27 cellular contexts compared by ENCODE assay signal in the genomic region with DNA sequence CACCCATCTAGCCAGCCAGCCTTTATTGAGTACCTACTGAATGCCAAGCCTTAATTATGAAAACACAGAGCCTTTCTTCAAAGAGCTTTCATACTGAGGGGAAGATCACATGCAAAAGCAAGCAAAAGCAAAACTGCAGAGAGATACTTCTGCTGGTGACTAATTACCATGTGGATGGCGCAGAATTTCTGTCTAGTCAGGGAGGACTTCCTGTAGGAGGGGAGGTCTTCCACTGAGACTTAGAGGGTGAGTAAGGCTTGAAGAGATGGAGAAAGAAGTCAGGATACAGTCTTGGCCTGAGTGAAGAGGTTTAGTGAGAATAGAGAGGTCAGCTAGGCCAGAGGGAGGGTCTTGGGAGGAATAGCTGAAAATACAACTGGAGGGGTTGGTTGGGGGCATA. TPM values are rescaled to one million over a fixed set of nuclear protein-coding genes. Genes with fewer than 3 reads are reported as not detected.
A peak's percentile ranks its signal among the peaks of the same experiment; 100 is the strongest.
DNase-seq lines count a peak whose midpoint lies in the region; ATAC-seq lines count a peak whose summit lies in the region.
"Had no signal": no experiment of that assay in that cellular context is flagged by ENCODE, and none has a peak within 500 bp of the region (broad histone marks: within the 10 kb centered on the region; RNA-seq: fewer than 3 reads in every experiment).

No MANE protein-coding gene starts in this region.

- no peak overlapping the region for H3K4me3 Mint-ChIP-seq in activated T-cell treated with anti-CD3 and anti-CD28 coated beads, Interleukin-2, amount 50 U/mL, for 4 hours
- no peak overlapping the region for H3K4me3 Mint-ChIP-seq in activated T-helper 1 cell treated with anti-CD3 and anti-CD28 coated beads, Interleukin-12 subunit alpha, Interleukin-12 subunit beta, Interleukin-2, Interleukin-4 antibody, amounts not matched to agents 30 ng/mL and 10 ng/mL and 1 ng/mL, durations not matched to agents 14 hours and 24 hours and 36 hours

- no peak for DNase-seq in activated T-cell treated with anti-CD3 and anti-CD28 coated beads, Interleukin-2, amount 50 U/mL, for 4 hours
- DNase-seq in activated T-cell treated with anti-CD3 and anti-CD28 coated beads, Interleukin-2, amount 50 U/mL, for 48 hours = no peak
- DNase-seq in EL = peak; percentile 28
- DNase-seq in activated T-helper 1 cell treated with anti-CD3 and anti-CD28 coated beads, Interleukin-12 subunit alpha, Interleukin-12 subunit beta, Interleukin-2, Interleukin-4 antibody, amounts not matched to agents 30 ng/mL and 10 ng/mL and 1 ng/mL, durations not matched to agents 14 hours and 24 hours and 36 hours (ENCODE audit: low spot score) = no peak
- no peak for DNase-seq in mesendoderm
- DNase-seq in superior temporal gyrus (ENCODE audit: extremely low spot score) = no peak
- DNase-seq: ACHN; activated CD4-positive, CD25-positive, alpha-beta regulatory T cell treated with anti-CD3 and anti-CD28 coated beads, Interleukin-2, amount 50 U/mL, for 72 hours; BE2C; Caco-2; effector memory CD4-positive, alpha-beta T cell; GF-D8; HCEC 1CT; heart left ventricle; NCI-H1105 treated with DMSO at 0.1 percent for 48 hours; NCI-H2081 treated with DMSO at 0.1 percent for 48 hours; NCI-H226; posterior cingulate gyrus; right cardiac atrium; spleen; stimulated activated CD4-positive, alpha-beta T cell treated with anti-CD3 and anti-CD28 coated beads, Interleukin-2, amount 100 ng/mL, for 48 hours; testis had no signal

- peak overlapping the region; percentile 43 for H3K18ac ChIP-seq in mesendoderm (ENCODE audit: low read length)

- H2AK5ac ChIP-seq in mesendoderm (ENCODE audit: low read length) = no peak overlapping the region

- WGBS in mesendoderm (ENCODE audit: extremely low coverage, insufficient coverage, low lambda C conversion rate) = no CpG with 5 or more reads among the region's 1 CpG

- H3K36me3 ChIP-seq in mesendoderm (ENCODE audit: control insufficient read depth, insufficient read depth, low read length) = no peaks in the 10 kb centered on the region
- H3K36me3 ChIP-seq: BE2C, heart left ventricle, spleen had no signal

- H4K5ac ChIP-seq in mesendoderm (ENCODE audit: low read length) = no peak overlapping the region

- H3K79me1 ChIP-seq in mesendoderm (ENCODE audit: low read length) = no peaks in the 10 kb centered on the region

- peak; percentile 47 to 61 for ATAC-seq in activated T-cell treated with anti-CD3 and anti-CD28 coated beads, Interleukin-2, amount 50 U/mL, for 4 hours
- ATAC-seq in GM18907 (IDR thresholded peaks at IDR 0.05; ENCODE audit: unreplicated experiment) = no peak
- ATAC-seq in HG03378 (IDR thresholded peaks at IDR 0.05; ENCODE audit: unreplicated experiment) = no peak
- ATAC-seq: heart left ventricle, right cardiac atrium had no signal

- peaks cover 2% of the 10 kb centered on the region for H3K4me1 ChIP-seq in mesendoderm (ENCODE audit: control insufficient read depth, low read depth, low read length)
- H3K4me1 ChIP-seq: BE2C, Caco-2 had no signal

- H3K27me3 ChIP-seq in mesendoderm (ENCODE audit: insufficient read depth, low read length, poor library complexity) = no peaks in the 10 kb centered on the region
- H3K27me3 ChIP-seq: BE2C, testis had no signal

- H3K27ac Mint-ChIP-seq in activated T-helper 1 cell treated with anti-CD3 and anti-CD28 coated beads, Interleukin-12 subunit alpha, Interleukin-12 subunit beta, Interleukin-2, Interleukin-4 antibody, amounts not matched to agents 30 ng/mL and 10 ng/mL and 1 ng/mL, durations not matched to agents 14 hours and 24 hours and 36 hours = peak overlapping the region; percentile 45

- H2BK120ac ChIP-seq in mesendoderm (ENCODE audit: low read depth, low read length) = no peak overlapping the region

- H3K4me3 ChIP-seq in mesendoderm (ENCODE audit: low read length) = no peak overlapping the region
- H3K4me3 ChIP-seq: heart left ventricle, SK-N-MC, spleen, testis had no signal

- H4K8ac ChIP-seq in mesendoderm (ENCODE audit: low read depth, low read length) = no peak overlapping the region

- H2BK5ac ChIP-seq in mesendoderm (ENCODE audit: low read length) = no peak overlapping the region

- intact Hi-C loops in activated T-helper 1 cell treated with anti-CD3 and anti-CD28 coated beads, Interleukin-12 subunit alpha, Interleukin-12 subunit beta, Interleukin-2, Interleukin-4 antibody, amounts not matched to agents 30 ng/mL and 10 ng/mL and 1 ng/mL, durations not matched to agents 14 hours and 24 hours and 36 hours (cut with micrococcal nuclease) = loop anchor here (1.0 to 10.0 kb wide), 5 partner anchors 60 to 1014 kb away; no protein-coding TSS in a partner anchor

- H3K56ac ChIP-seq in mesendoderm (ENCODE audit: low read length) = no peak overlapping the region

- H3K4me2 ChIP-seq in mesendoderm (ENCODE audit: low read length) = no peak overlapping the region

- no peak overlapping the region for H3K27ac ChIP-seq in mesendoderm (ENCODE audit: low read depth, low read length)
- H3K27ac ChIP-seq: SK-N-MC, spleen, testis had no signal

- no peaks in the 10 kb centered on the region for H3K79me2 ChIP-seq in mesendoderm (ENCODE audit: control insufficient read depth, insufficient read depth, low read length)

- H2BK15ac ChIP-seq in mesendoderm (replicated peaks; ENCODE audit: low read depth) = no peak overlapping the region

- H3K36me3 Mint-ChIP-seq in activated T-cell treated with anti-CD3 and anti-CD28 coated beads, Interleukin-2, amount 50 U/mL, for 4 hours (ENCODE audit: insufficient read depth) = no peaks in the 10 kb centered on the region
- no peaks in the 10 kb centered on the region for H3K36me3 Mint-ChIP-seq in activated T-helper 1 cell treated with anti-CD3 and anti-CD28 coated beads, Interleukin-12 subunit alpha, Interleukin-12 subunit beta, Interleukin-2, Interleukin-4 antibody, amounts not matched to agents 30 ng/mL and 10 ng/mL and 1 ng/mL, durations not matched to agents 14 hours and 24 hours and 36 hours (ENCODE audit: low read depth)

- no peak overlapping the region for H3K9ac ChIP-seq in mesendoderm (ENCODE audit: low read length)

- no peak overlapping the region for H3K4ac ChIP-seq in mesendoderm (ENCODE audit: low read depth, low read length)

- peaks cover 29% of the 10 kb centered on the region for H3K27me3 Mint-ChIP-seq in activated T-cell treated with anti-CD3 and anti-CD28 coated beads, Interleukin-2, amount 50 U/mL, for 4 hours (ENCODE audit: low read depth)
- peaks cover 19% of the 10 kb centered on the region for H3K27me3 Mint-ChIP-seq in activated T-helper 1 cell treated with anti-CD3 and anti-CD28 coated beads, Interleukin-12 subunit alpha, Interleukin-12 subunit beta, Interleukin-2, Interleukin-4 antibody, amounts not matched to agents 30 ng/mL and 10 ng/mL and 1 ng/mL, durations not matched to agents 14 hours and 24 hours and 36 hours (ENCODE audit: insufficient read depth)

- no peak overlapping the region for H3K23ac ChIP-seq in mesendoderm (ENCODE audit: low read length)

- H3K9me3 Mint-ChIP-seq in activated T-cell treated with anti-CD3 and anti-CD28 coated beads, Interleukin-2, amount 50 U/mL, for 4 hours = no peaks in the 10 kb centered on the region
- no peaks in the 10 kb centered on the region for H3K9me3 Mint-ChIP-seq in activated T-helper 1 cell treated with anti-CD3 and anti-CD28 coated beads, Interleukin-12 subunit alpha, Interleukin-12 subunit beta, Interleukin-2, Interleukin-4 antibody, amounts not matched to agents 30 ng/mL and 10 ng/mL and 1 ng/mL, durations not matched to agents 14 hours and 24 hours and 36 hours

- H3K4me1 Mint-ChIP-seq in activated T-cell treated with anti-CD3 and anti-CD28 coated beads, Interleukin-2, amount 50 U/mL, for 4 hours (ENCODE audit: low read depth) = peaks cover 4% of the 10 kb centered on the region
- peaks cover 18% of the 10 kb centered on the region for H3K4me1 Mint-ChIP-seq in activated T-helper 1 cell treated with anti-CD3 and anti-CD28 coated beads, Interleukin-12 subunit alpha, Interleukin-12 subunit beta, Interleukin-2, Interleukin-4 antibody, amounts not matched to agents 30 ng/mL and 10 ng/mL and 1 ng/mL, durations not matched to agents 14 hours and 24 hours and 36 hours (ENCODE audit: low read depth)

RNA-seq across cellular contexts. Expression of gene CCL2, which starts 53.9 kb away (rescaled TPM):
- total RNA-seq in activated T-cell treated with anti-CD3 and anti-CD28 coated beads, Interleukin-2, amount 50 U/mL, for 4 hours = 1 to 10 TPM in 2 of 3 donors, under 1 TPM in 1; 0.37 to 3.1 (median 1.3) TPM
- total RNA-seq in activated T-helper 1 cell treated with anti-CD3 and anti-CD28 coated beads, Interleukin-12 subunit alpha, Interleukin-12 subunit beta, Interleukin-2, Interleukin-4 antibody, amounts not matched to agents 30 ng/mL and 10 ng/mL and 1 ng/mL, durations not matched to agents 14 hours and 24 hours and 36 hours = 0.39 and 0.65 TPM in 2 replicates
- 17.3 TPM for polyA plus RNA-seq in mesendoderm (2013, experiment 1 of 2)
- 16.7 TPM for polyA plus RNA-seq in mesendoderm (2013, experiment 2 of 2)
- total RNA-seq: bronchial epithelial cell, Caco-2, OCI-LY7 had no signal

Comparison
In these comparisons a context has a peak if more than half of its experiments do, and no peak if none do; other contexts are left out.
1. ATAC-seq: peak in activated T-cell treated with anti-CD3 and anti-CD28 coated beads, Interleukin-2, amount 50 U/mL, for 4 hours (2 of 2); none in GM18907 (single experiment) and HG03378 (single experiment).